28 cellular contexts compared by ENCODE assay signal in the genomic region with DNA sequence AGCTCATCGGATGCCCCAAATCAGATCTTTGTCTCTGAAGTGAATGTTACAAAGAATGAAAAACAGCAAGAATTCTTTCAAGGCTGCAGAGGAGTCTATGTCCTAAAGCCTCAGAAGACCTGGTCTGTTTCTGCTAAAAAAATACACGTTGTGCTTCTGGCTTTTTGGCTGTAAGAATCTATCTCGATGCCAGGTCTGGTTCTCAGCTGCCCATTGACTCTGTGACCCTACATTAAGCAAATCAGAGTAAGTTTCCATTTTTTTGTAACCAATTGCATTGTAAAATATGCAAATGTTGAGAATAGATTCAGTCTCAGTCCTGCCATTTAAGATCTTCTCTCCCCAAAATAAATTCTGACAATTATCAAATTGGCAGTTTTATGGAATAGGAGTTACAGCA.
"Had no signal": no experiment of that assay in that cellular context is flagged by ENCODE, and none has a peak within 500 bp of the region (broad histone marks: within the 10 kb centered on the region; RNA-seq: fewer than 3 reads in every experiment).

No MANE protein-coding gene starts in this region.

- DNase-seq: activated CD4-positive, alpha-beta T cell treated with anti-CD3 and anti-CD28 coated beads for 48 hours; activated CD4-positive, alpha-beta T cell treated with anti-CD3 and anti-CD28 coated beads, Interleukin-2, amount 50 U/mL, for 48 hours; activated CD8-positive, alpha-beta memory T cell treated with anti-CD3 and anti-CD28 coated beads, Interleukin-2, amount 50 U/mL, for 4 hours; activated effector memory CD4-positive, alpha-beta T cell treated with anti-CD3 and anti-CD28 coated beads, Interleukin-2, amount 50 U/mL, for 16 hours; activated naive CD4-positive, alpha-beta T cell treated with anti-CD3 and anti-CD28 coated beads, Interleukin-2, amount 50 U/mL, for 16 hours; activated T-cell treated with anti-CD3 and anti-CD28 coated beads, Interleukin-2, amount 50 U/mL, for 1 hour; amniotic stem cell; brain microvascular endothelial cell; caudate nucleus; endodermal cell; foreskin melanocyte; heart right ventricle; naive B cell; pancreas; psoas muscle; sigmoid colon; spleen; stimulated activated naive CD4-positive, alpha-beta T cell; T-helper 17 cell; T1000; tibial artery; WERI-Rb-1 had no signal

- ATAC-seq: activated CD4-positive, CD25-positive, alpha-beta regulatory T cell treated with anti-CD3 and anti-CD28 coated beads, Interleukin-2, amount 50 U/mL, for 24 hours; esophagus mucosa; pancreas; psoas muscle; T-helper 17 cell had no signal

- H3K27me3 Mint-ChIP-seq: T-helper 17 cell had no signal

- H3K4me3 ChIP-seq: heart right ventricle, pancreas, psoas muscle, sigmoid colon, spleen, suprapubic skin, tibial artery had no signal

- H3K27ac ChIP-seq: brain microvascular endothelial cell, heart right ventricle, pancreas, psoas muscle, sigmoid colon, spleen, suprapubic skin, tibial artery, WERI-Rb-1 had no signal

- H3K9me3 Mint-ChIP-seq: activated T-helper 1 cell treated with anti-CD3 and anti-CD28 coated beads, Interleukin-12 subunit alpha, Interleukin-12 subunit beta, Interleukin-2, Interleukin-4 antibody, amounts not matched to agents 30 ng/mL and 10 ng/mL and 1 ng/mL, durations not matched to agents 14 hours and 24 hours and 36 hours; endodermal cell had no signal

- H3K36me3 Mint-ChIP-seq: naive B cell had no signal

- H3K36me3 ChIP-seq: brain microvascular endothelial cell, heart right ventricle, pancreas, sigmoid colon, spleen, suprapubic skin, tibial artery, WERI-Rb-1 had no signal

- H3K4me3 Mint-ChIP-seq: activated T-helper 1 cell treated with anti-CD3 and anti-CD28 coated beads, Interleukin-12 subunit alpha, Interleukin-12 subunit beta, Interleukin-2, Interleukin-4 antibody, amounts not matched to agents 30 ng/mL and 10 ng/mL and 1 ng/mL, durations not matched to agents 14 hours and 24 hours and 36 hours; endodermal cell; mesothelial cell of epicardium; naive B cell; T-helper 17 cell had no signal

- H3K27ac Mint-ChIP-seq: activated T-helper 1 cell treated with anti-CD3 and anti-CD28 coated beads, Interleukin-12 subunit alpha, Interleukin-12 subunit beta, Interleukin-2, Interleukin-4 antibody, amounts not matched to agents 30 ng/mL and 10 ng/mL and 1 ng/mL, durations not matched to agents 14 hours and 24 hours and 36 hours; endodermal cell; mesothelial cell of epicardium; naive B cell; T-helper 17 cell had no signal

- FAIRE-seq: astrocyte had no signal

- H3K9me3 ChIP-seq: pancreas, psoas muscle, sigmoid colon, suprapubic skin, tibial artery had no signal

- H3K4me1 ChIP-seq: pancreas, psoas muscle, sigmoid colon, spleen, suprapubic skin had no signal

- H3K4me1 Mint-ChIP-seq: T-helper 17 cell had no signal

- H3K27me3 ChIP-seq: brain microvascular endothelial cell, heart right ventricle, pancreas, sigmoid colon, spleen, suprapubic skin, tibial artery had no signal
